ENCODE assay signal across 16 cellular contexts in the genomic region with DNA sequence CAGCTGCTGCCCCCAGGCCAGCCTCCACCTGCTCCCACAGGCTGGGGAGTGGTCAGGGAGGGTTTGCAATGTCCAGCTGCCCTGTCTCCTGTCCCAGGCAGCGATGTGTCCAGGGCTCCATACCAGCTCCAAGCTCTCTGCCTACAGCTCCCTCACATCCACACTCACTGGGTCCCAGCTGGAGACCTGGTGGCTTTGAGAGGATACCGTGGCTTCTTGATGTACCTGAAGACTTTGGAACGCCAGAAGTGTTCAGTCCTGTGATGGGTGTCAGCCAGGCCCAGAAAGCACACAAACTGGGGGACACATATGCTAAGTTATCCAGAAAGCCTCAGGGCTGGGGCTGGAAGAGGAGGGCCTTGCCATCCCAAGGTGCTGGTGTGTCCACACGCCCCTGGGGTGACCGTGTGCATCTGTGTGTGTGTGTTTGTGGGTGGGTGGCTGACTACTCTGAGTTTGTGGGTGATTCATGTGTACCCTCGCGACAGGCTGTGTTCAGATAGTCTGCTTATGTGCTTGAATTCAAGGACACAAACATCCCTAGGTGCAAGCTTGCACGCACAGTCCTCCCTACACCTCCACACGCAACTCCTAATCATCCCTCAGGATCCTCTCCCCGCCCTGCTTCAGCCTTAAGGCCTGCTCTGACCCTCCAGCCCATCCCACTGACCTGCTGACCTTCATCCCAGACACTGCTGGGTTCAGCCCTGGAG. TPM values are rescaled to one million over a fixed set of nuclear protein-coding genes. Genes with fewer than 3 reads are reported as not detected.
DNase-seq lines count a peak whose midpoint lies in the region; ATAC-seq and TF ChIP-seq lines count a peak whose summit lies in the region.
"Had no signal": no experiment of that assay in that cellular context is flagged by ENCODE, and none has a peak within 500 bp of the region (broad histone marks: within the 10 kb centered on the region; RNA-seq: fewer than 3 reads in every experiment).

No MANE protein-coding gene starts in this region.

- H3K36me3 Mint-ChIP-seq in activated T-helper 17 cell treated with anti-CD3 and anti-CD28 coated beads, Interleukin-2, amount 50 U/mL, for 72 hours (ENCODE audit: low read depth): peaks cover 5% of the 10 kb centered on the region
- no peaks in the 10 kb centered on the region for H3K36me3 Mint-ChIP-seq in memory B cell

- H3K27me3 ChIP-seq in left ventricle myocardium inferior (ENCODE audit: low read depth): no peaks in the 10 kb centered on the region
- H3K27me3 ChIP-seq: dorsolateral prefrontal cortex, gastrocnemius medialis, testis had no signal

- H3K27me3 Mint-ChIP-seq in activated T-helper 17 cell treated with anti-CD3 and anti-CD28 coated beads, Interleukin-2, amount 50 U/mL, for 72 hours: no peaks in the 10 kb centered on the region
- H3K27me3 Mint-ChIP-seq in memory B cell: no peaks in the 10 kb centered on the region
- H3K27me3 Mint-ChIP-seq in stimulated activated naive CD8-positive, alpha-beta T cell treated with anti-CD3 and anti-CD28 coated beads, Interleukin-15, amount 100 ng/mL, for 72 hours: no peaks in the 10 kb centered on the region

- intact Hi-C loops in left ventricle myocardium inferior (cut with micrococcal nuclease): no loop called here

- H3K4me3 Mint-ChIP-seq in activated T-helper 17 cell treated with anti-CD3 and anti-CD28 coated beads, Interleukin-2, amount 50 U/mL, for 72 hours: peak overlapping the region; percentile 91
- H3K4me3 Mint-ChIP-seq in memory B cell: no peak overlapping the region
- H3K4me3 Mint-ChIP-seq in stimulated activated naive CD8-positive, alpha-beta T cell treated with anti-CD3 and anti-CD28 coated beads, Interleukin-15, amount 100 ng/mL, for 72 hours: peak overlapping the region; percentile 79 to 84

- H3K4me3 ChIP-seq in left ventricle myocardium inferior: no peak overlapping the region
- H3K4me3 ChIP-seq: dorsolateral prefrontal cortex, gastrocnemius medialis, psoas muscle, testis had no signal

- H3K9me3 Mint-ChIP-seq in activated T-helper 17 cell treated with anti-CD3 and anti-CD28 coated beads, Interleukin-2, amount 50 U/mL, for 72 hours: no peaks in the 10 kb centered on the region
- peaks cover 1% of the 10 kb centered on the region for H3K9me3 Mint-ChIP-seq in memory B cell
- H3K9me3 Mint-ChIP-seq in stimulated activated naive CD8-positive, alpha-beta T cell treated with anti-CD3 and anti-CD28 coated beads, Interleukin-15, amount 100 ng/mL, for 72 hours: peaks cover 4 to 6% of the 10 kb centered on the region in 2 donors

- H3K4me1 ChIP-seq in left ventricle myocardium inferior: no peaks in the 10 kb centered on the region
- H3K4me1 ChIP-seq: gastrocnemius medialis, psoas muscle, testis had no signal

- ATAC-seq in activated T-helper 17 cell treated with anti-CD3 and anti-CD28 coated beads, Interleukin-2, amount 50 U/mL, for 72 hours (replicated peaks): no peak
- ATAC-seq in memory B cell (ENCODE audit: low read depth): no peak
- no peak for ATAC-seq in stimulated activated naive CD8-positive, alpha-beta T cell treated with anti-CD3 and anti-CD28 coated beads, Interleukin-15, amount 100 ng/mL, for 72 hours
- ATAC-seq: gastrocnemius medialis, Right ventricle myocardium inferior had no signal

- H3K27ac Mint-ChIP-seq in activated T-helper 17 cell treated with anti-CD3 and anti-CD28 coated beads, Interleukin-2, amount 50 U/mL, for 72 hours: peak overlapping the region; percentile 98
- H3K27ac Mint-ChIP-seq in memory B cell: peak overlapping the region; percentile 95
- H3K27ac Mint-ChIP-seq in stimulated activated naive CD8-positive, alpha-beta T cell treated with anti-CD3 and anti-CD28 coated beads, Interleukin-15, amount 100 ng/mL, for 72 hours: peak overlapping the region in 1 of 2 donors; percentile 88

- no peaks in the 10 kb centered on the region for H3K36me3 ChIP-seq in left ventricle myocardium inferior
- H3K36me3 ChIP-seq: gastrocnemius medialis had no signal

- DNase-seq in activated CD8-positive, alpha-beta memory T cell treated with anti-CD3 and anti-CD28 coated beads, Interleukin-2, amount 50 U/mL, for 4 hours: peak; percentile 34
- no peak for DNase-seq in activated CD8-positive, alpha-beta memory T cell treated with anti-CD3 and anti-CD28 coated beads for 24 hours
- DNase-seq in memory B cell (ENCODE audit: low spot score in 2 of 2): no peak
- DNase-seq in stimulated activated naive CD8-positive, alpha-beta T cell treated with anti-CD3 and anti-CD28 coated beads, Interleukin-15, amount 100 ng/mL, for 72 hours: no peak
- no peak for DNase-seq in OCI-M2 (lab: John Stamatoyannopoulos, UW; ENCODE audit: unreplicated experiment)
- DNase-seq in left ventricle myocardium inferior: no peak
- DNase-seq in HCEC 1CT: no peak
- DNase-seq: amniotic stem cell, dorsolateral prefrontal cortex, gastrocnemius medialis, kidney glomerular epithelial cell, NCI-H510A, psoas muscle, testis had no signal

- TF ChIP-seq CTCF in left ventricle myocardium inferior (IDR thresholded peaks at IDR 0.05; ENCODE audit: borderline replicate concordance): no peak

- H3K9me3 ChIP-seq in left ventricle myocardium inferior (replicated peaks): no peaks in the 10 kb centered on the region
- H3K9me3 ChIP-seq: gastrocnemius medialis, psoas muscle, testis had no signal

- H3K27ac ChIP-seq in left ventricle myocardium inferior (replicated peaks): no peak overlapping the region
- H3K27ac ChIP-seq: dorsolateral prefrontal cortex, gastrocnemius medialis, psoas muscle, testis had no signal

- H3K4me1 Mint-ChIP-seq in activated T-helper 17 cell treated with anti-CD3 and anti-CD28 coated beads, Interleukin-2, amount 50 U/mL, for 72 hours: peaks cover 36% of the 10 kb centered on the region
- H3K4me1 Mint-ChIP-seq in memory B cell: peaks cover 37% of the 10 kb centered on the region
- peaks cover 73% of the 10 kb centered on the region for H3K4me1 Mint-ChIP-seq in stimulated activated naive CD8-positive, alpha-beta T cell treated with anti-CD3 and anti-CD28 coated beads, Interleukin-15, amount 100 ng/mL, for 72 hours

RNA-seq across cellular contexts. Expression of gene ZFP36L2, which starts 33.3 kb away (rescaled TPM):
- 100 to 1,000 TPM in 1 of 2 donors, 10 to 100 TPM in 1; 57.8 to 185 TPM for total RNA-seq in activated T-helper 17 cell treated with anti-CD3 and anti-CD28 coated beads, Interleukin-2, amount 50 U/mL, for 72 hours
- total RNA-seq in left ventricle myocardium inferior: 48.5 TPM
